In genomic region chr1:234681065-234681464, GRCh38 we compare ENCODE assay signal across 27 cellular contexts.
"Had no signal": no experiment of that assay in that cellular context is flagged by ENCODE, and none has a peak within 500 bp of the region (broad histone marks: within the 10 kb centered on the region; RNA-seq: fewer than 3 reads in every experiment).

No MANE protein-coding gene starts in this region.

- H3K27me3 ChIP-seq: ascending aorta, breast epithelium, cardiac muscle cell, colonic mucosa had no signal

- H3K4me3 ChIP-seq: ascending aorta, breast epithelium, cardiac muscle cell, colonic mucosa had no signal

- H3K4me1 ChIP-seq: colonic mucosa had no signal

- DNase-seq: activated B cell treated with CpG ODN at 0.5 μM for 24 hours; activated CD4-positive, alpha-beta memory T cell treated with anti-CD3 and anti-CD28 coated beads for 36 hours; activated CD4-positive, alpha-beta T cell treated with anti-CD3 and anti-CD28 coated beads, Interleukin-2, amount 10 ng/mL, durations not matched to agents 24 days and 14 days; activated CD8-positive, alpha-beta memory T cell treated with anti-CD3 and anti-CD28 coated beads, Interleukin-2, amount 10 ng/mL, durations not matched to agents 7 days and 5 days; activated CD8-positive, alpha-beta memory T cell treated with anti-CD3 and anti-CD28 coated beads, Interleukin-2, amount 50 U/mL, for 48 hours; activated gamma-delta T cell; activated naive CD4-positive, alpha-beta T cell; activated naive CD4-positive, alpha-beta T cell treated with anti-CD3 and anti-CD28 coated beads, Interleukin-2, amount 10 ng/mL, durations not matched to agents 7 days and 5 days; activated naive CD8-positive, alpha-beta T cell treated with anti-CD3 and anti-CD28 coated beads, Interleukin-2, amount 10 ng/mL, durations not matched to agents 7 days and 5 days; activated T-cell treated with anti-CD3 and anti-CD28 coated beads for 4 hours; activated T-cell treated with anti-CD3 and anti-CD28 coated beads, Interleukin-2, amount 50 U/mL, for 24 hours; activated T-cell treated with anti-CD3 and anti-CD28 coated beads, Interleukin-2, amount 50 U/mL, for 72 hours; central memory CD4-positive, alpha-beta T cell; cerebellar nuclear complex; colonic mucosa; effector CD8-positive, alpha-beta T cell; foreskin fibroblast; T-helper 1 cell; T-helper 17 cell; T1000; WERI-Rb-1 had no signal

- H3K27ac ChIP-seq: ascending aorta, breast epithelium, cardiac muscle cell, colonic mucosa, epithelial cell of prostate, WERI-Rb-1 had no signal

- H3K9me3 ChIP-seq: breast epithelium, colonic mucosa had no signal

- ATAC-seq: activated CD4-positive, CD25-positive, alpha-beta regulatory T cell treated with anti-CD3 and anti-CD28 coated beads, Interleukin-2, amount 50 U/mL, for 24 hours; activated CD8-positive, alpha-beta memory T cell treated with anti-CD3 and anti-CD28 coated beads, Interleukin-2, amount 10 ng/mL, durations not matched to agents 7 days and 5 days; activated naive CD4-positive, alpha-beta T cell treated with anti-CD3 and anti-CD28 coated beads, Interleukin-2, amount 50 U/mL, for 72 hours; activated T-cell treated with anti-CD3 and anti-CD28 coated beads, Interleukin-2, amount 50 U/mL, for 72 hours; T-helper 17 cell had no signal

- H3K36me3 ChIP-seq: ascending aorta, breast epithelium, cardiac muscle cell, colonic mucosa, WERI-Rb-1 had no signal
